In genomic region chr9:123002754-123003153, GRCh38 we compare ENCODE assay signal across 14 cellular contexts. TPM values are rescaled to one million over a fixed set of nuclear protein-coding genes. Genes with fewer than 3 reads are reported as not detected.
DNase-seq lines count a peak whose midpoint lies in the region; ATAC-seq and TF ChIP-seq lines count a peak whose summit lies in the region.
"Had no signal": no experiment of that assay in that cellular context is flagged by ENCODE, and none has a peak within 500 bp of the region (broad histone marks: within the 10 kb centered on the region; RNA-seq: fewer than 3 reads in every experiment).

No MANE protein-coding gene starts in this region.

- H3K27ac ChIP-seq in esophagus muscularis mucosa (replicated peaks in 1 of 4): peak overlapping the region; percentile 39 to 76 (median 60)
- H3K27ac ChIP-seq in Karpas-422 (ENCODE audit: low read length): no peak overlapping the region

- H4K20me1 ChIP-seq in Karpas-422 (ENCODE audit: insufficient read depth, low read depth, low read length): no peaks in the 10 kb centered on the region

- H3K9ac ChIP-seq in Karpas-422 (ENCODE audit: low read length): no peak overlapping the region

- CTCF ChIA-PET in activated CD4-positive, alpha-beta memory T cell treated with anti-CD3 and anti-CD28 coated beads, Interleukin-2, amount 10 ng/mL, durations not matched to agents 7 days and 5 days (lab: Charles Lee): no interaction called here

- no peaks in the 10 kb centered on the region for H3K27me3 Mint-ChIP-seq in osteocyte (ENCODE audit: unreplicated experiment)
- H3K27me3 Mint-ChIP-seq in activated CD4-positive, alpha-beta memory T cell treated with anti-CD3 and anti-CD28 coated beads, Interleukin-2, amount 10 ng/mL, durations not matched to agents 7 days and 5 days: no peaks in the 10 kb centered on the region

- H3K27me3 ChIP-seq in esophagus muscularis mucosa (no peaks in the 10 kb centered on the region), Karpas-422 (ENCODE audit: low read length) (no peaks in the 10 kb centered on the region)

- H3K4me3 Mint-ChIP-seq in osteocyte (ENCODE audit: unreplicated experiment): peak overlapping the region; percentile 68
- H3K4me3 Mint-ChIP-seq in activated CD4-positive, alpha-beta memory T cell treated with anti-CD3 and anti-CD28 coated beads, Interleukin-2, amount 10 ng/mL, durations not matched to agents 7 days and 5 days: no peak overlapping the region
- H3K4me3 Mint-ChIP-seq: neural crest cell had no signal

- POLR2A ChIA-PET in activated CD4-positive, alpha-beta memory T cell treated with anti-CD3 and anti-CD28 coated beads, Interleukin-2, amount 10 ng/mL, durations not matched to agents 7 days and 5 days (lab: Charles Lee): no interaction called here

- ATAC-seq in SK-N-SH treated with all-trans-retinoic acid at 6 μM for 48 hours (peak; percentile 92), HG02973 (IDR thresholded peaks at IDR 0.05; ENCODE audit: unreplicated experiment) (no peak)

- TF ChIP-seq EP300 in esophagus muscularis mucosa (IDR thresholded peaks at IDR 0.05): no peak

- H3K36me3 Mint-ChIP-seq in osteocyte (ENCODE audit: unreplicated experiment): peaks cover 40% of the 10 kb centered on the region
- H3K36me3 Mint-ChIP-seq in activated CD4-positive, alpha-beta memory T cell treated with anti-CD3 and anti-CD28 coated beads, Interleukin-2, amount 10 ng/mL, durations not matched to agents 7 days and 5 days (ENCODE audit: low read depth): peaks cover 16% of the 10 kb centered on the region

- TF ChIP-seq CTCF in esophagus muscularis mucosa (IDR thresholded peaks at IDR 0.05): no peak
- no peak for TF ChIP-seq CTCF in osteocyte (IDR thresholded peaks at IDR 0.05)

- WGBS in esophagus muscularis mucosa: 31% methylated on average over 5 of the region's 5 CpGs

- no peaks in the 10 kb centered on the region for H3K9me3 ChIP-seq in esophagus muscularis mucosa
- no peaks in the 10 kb centered on the region for H3K9me3 ChIP-seq in Karpas-422 (ENCODE audit: low read length)

- H3K79me2 ChIP-seq in Karpas-422 (ENCODE audit: low read length): peaks cover 33% of the 10 kb centered on the region

- H3K4me3 ChIP-seq in esophagus muscularis mucosa (peak overlapping the region in 2 of 4 donors; percentile 5 to 25), Karpas-422 (ENCODE audit: low read length) (no peak overlapping the region)

- H2AFZ ChIP-seq in Karpas-422 (ENCODE audit: low read length): no peak overlapping the region

- H3K36me3 ChIP-seq in esophagus muscularis mucosa: peaks cover 0 to 53% (median 36%) of the 10 kb centered on the region in 4 donors
- peaks cover 52% of the 10 kb centered on the region for H3K36me3 ChIP-seq in Karpas-422 (ENCODE audit: insufficient read depth, low read length)

- H3K4me1 ChIP-seq in esophagus muscularis mucosa: peaks cover 7 to 44% (median 36%) of the 10 kb centered on the region in 4 donors
- no peaks in the 10 kb centered on the region for H3K4me1 ChIP-seq in Karpas-422 (ENCODE audit: low read length)

- peaks cover 45% of the 10 kb centered on the region for H3K4me1 Mint-ChIP-seq in osteocyte (ENCODE audit: unreplicated experiment)
- peaks cover 7% of the 10 kb centered on the region for H3K4me1 Mint-ChIP-seq in activated CD4-positive, alpha-beta memory T cell treated with anti-CD3 and anti-CD28 coated beads, Interleukin-2, amount 10 ng/mL, durations not matched to agents 7 days and 5 days
- H3K4me1 Mint-ChIP-seq: neural crest cell had no signal

- peak overlapping the region; percentile 95 for H3K27ac Mint-ChIP-seq in osteocyte (ENCODE audit: unreplicated experiment)
- no peak overlapping the region for H3K27ac Mint-ChIP-seq in activated CD4-positive, alpha-beta memory T cell treated with anti-CD3 and anti-CD28 coated beads, Interleukin-2, amount 10 ng/mL, durations not matched to agents 7 days and 5 days

- intact Hi-C loops in esophagus muscularis mucosa (cut with DNase I): loop anchor here (10.0 kb wide), 1 partner anchor 342 kb away; no protein-coding TSS in a partner anchor

- TF ChIP-seq POLR2A in esophagus muscularis mucosa (IDR thresholded peaks at IDR 0.05; ENCODE audit: low read depth): no peak

- no peak overlapping the region for H3K4me2 ChIP-seq in Karpas-422 (ENCODE audit: low read depth, low read length, poor library complexity, severe bottlenecking)

- no peaks in the 10 kb centered on the region for H3K9me2 ChIP-seq in Karpas-422 (replicated peaks; ENCODE audit: insufficient read depth, low read length)

- peak; percentile 66 for DNase-seq in EH (ENCODE audit: low read depth)
- DNase-seq in esophagus muscularis mucosa (ENCODE audit: extremely low spot score): no peak
- DNase-seq in osteocyte (ENCODE audit: extremely low spot score, unreplicated experiment): no peak
- DNase-seq in activated CD4-positive, alpha-beta memory T cell treated with anti-CD3 and anti-CD28 coated beads, Interleukin-2, amount 10 ng/mL, durations not matched to agents 7 days and 5 days: no peak
- no peak for DNase-seq in Karpas-422
- DNase-seq in activated naive CD4-positive, alpha-beta T cell (lab: John Stamatoyannopoulos, UW): no peak
- DNase-seq: activated effector memory CD4-positive, alpha-beta T cell treated with Interleukin-2 at 50 U/mL for 16 hours; AML-193; NK-92 treated with Interleukin-12 subunit alpha and Interleukin-12 subunit beta, amount 100 ng/mL, for 24 hours; stimulated activated CD8-positive, alpha-beta memory T cell treated with anti-CD3 and anti-CD28 coated beads, Interleukin-4, amount 100 ng/mL, for 48 hours had no signal

- H3K9me3 Mint-ChIP-seq in osteocyte (ENCODE audit: unreplicated experiment): no peaks in the 10 kb centered on the region
- H3K9me3 Mint-ChIP-seq in activated CD4-positive, alpha-beta memory T cell treated with anti-CD3 and anti-CD28 coated beads, Interleukin-2, amount 10 ng/mL, durations not matched to agents 7 days and 5 days: no peaks in the 10 kb centered on the region
- H3K9me3 Mint-ChIP-seq: neural crest cell had no signal

TF ChIP-seq in SK-N-SH treated with all-trans-retinoic acid at 6 μM for 48 hours, 23 proteins besides CTCF, POLR2A, EP300 and RAD21:
- TF ChIP-seq ISL1 (CRISPR knock-in tag; IDR thresholded peaks at IDR 0.05) (peak; percentile 45; the same call in 1 of the 2 replicates), ZFP30 (CRISPR knock-in tag; IDR thresholded peaks at IDR 0.05) (no peak)

RNA-seq across cellular contexts. Expression of gene GPR21, which starts 30.7 kb away (rescaled TPM):
- total RNA-seq in esophagus muscularis mucosa (1 to 10 TPM in 1 of 4 donors, under 1 TPM in 2, not detected in 1; 0.33 to 1.1 (median 0.52) TPM), osteocyte (3.4 and 4.3 TPM in 2 replicates)
- under 1 TPM; 0.58 to 0.88 TPM for total RNA-seq in activated CD4-positive, alpha-beta memory T cell treated with anti-CD3 and anti-CD28 coated beads, Interleukin-2, amount 10 ng/mL, durations not matched to agents 7 days and 5 days
- total RNA-seq in Karpas-422 (2014; rRNA removed; shearing (Covaris generic); ENCODE audit: low replicate concordance): 0.54 and 16.8 TPM in 2 replicates
- total RNA-seq: Daoy had no signal
